23 cellular contexts compared by ENCODE assay signal in genomic region chr9:112811518-112811917, GRCh38.
"Had no signal": no experiment of that assay in that cellular context is flagged by ENCODE, and none has a peak within 500 bp of the region (broad histone marks: within the 10 kb centered on the region; RNA-seq: fewer than 3 reads in every experiment).

No MANE protein-coding gene starts in this region.

- H3K36me3 ChIP-seq: brain microvascular endothelial cell had no signal

- DNase-seq: activated CD4-positive, alpha-beta T cell treated with anti-CD3 and anti-CD28 coated beads for 48 hours; activated CD4-positive, alpha-beta T cell treated with anti-CD3 and anti-CD28 coated beads, Interleukin-2, amount 50 U/mL, for 1 hour; activated CD4-positive, alpha-beta T cell treated with anti-CD3 and anti-CD28 coated beads, Interleukin-2, amount 50 U/mL, for 48 hours; activated CD8-positive, alpha-beta memory T cell treated with anti-CD3 and anti-CD28 coated beads for 24 hours; activated CD8-positive, alpha-beta T cell treated with anti-CD3 and anti-CD28 coated beads for 36 hours; activated effector memory CD4-positive, alpha-beta T cell treated with Interleukin-2 at 50 U/mL for 16 hours; activated gamma-delta T cell treated with Interleukin-2 at 50 U/mL for 16 hours; activated naive CD4-positive, alpha-beta T cell treated with anti-CD3 and anti-CD28 coated beads, Interleukin-2, amount 50 U/mL, for 16 hours; activated naive CD4-positive, alpha-beta T cell treated with Interleukin-2 at 50 U/mL for 16 hours; activated T-cell treated with anti-CD3 and anti-CD28 coated beads, Interleukin-2, amount 50 U/mL, for 4 hours; amniotic stem cell; anterior cingulate cortex; brain microvascular endothelial cell; effector CD4-positive, alpha-beta T cell; effector memory CD8-positive, alpha-beta T cell; esophagus squamous epithelium; foreskin melanocyte; heart right ventricle; T-helper 2 cell had no signal

- H3K4me3 ChIP-seq: coronary artery, esophagus squamous epithelium, gastroesophageal sphincter, heart right ventricle had no signal

- H3K27me3 ChIP-seq: brain microvascular endothelial cell, esophagus squamous epithelium, gastroesophageal sphincter, heart right ventricle had no signal

- ATAC-seq: activated CD8-positive, alpha-beta T cell treated with anti-CD3 and anti-CD28 coated beads for 36 hours; activated T-cell treated with anti-CD3 and anti-CD28 coated beads, Interleukin-2, amount 50 U/mL, for 4 hours; activated T-helper 17 cell treated with anti-CD3 and anti-CD28 coated beads, Interleukin-2, amount 50 U/mL, for 72 hours; effector memory CD8-positive, alpha-beta T cell; gastroesophageal sphincter; heart right ventricle had no signal

- H3K27ac ChIP-seq: brain microvascular endothelial cell, coronary artery, esophagus squamous epithelium, gastroesophageal sphincter, heart right ventricle, VCaP had no signal

- H3K9me3 ChIP-seq: esophagus squamous epithelium, gastroesophageal sphincter, heart right ventricle had no signal

- H3K4me1 ChIP-seq: esophagus squamous epithelium, gastroesophageal sphincter had no signal
